In genomic region chr16:31076319-31076718, GRCh38 we compare ENCODE assay signal across 20 cellular contexts. TPM values are rescaled to one million over a fixed set of nuclear protein-coding genes. Genes with fewer than 3 reads are reported as not detected.
DNase-seq lines count a peak whose midpoint lies in the region; ATAC-seq, FAIRE-seq and TF ChIP-seq lines count a peak whose summit lies in the region.
"Had no signal": no experiment of that assay in that cellular context is flagged by ENCODE, and none has a peak within 500 bp of the region (broad histone marks: within the 10 kb centered on the region; RNA-seq: fewer than 3 reads in every experiment).

No MANE protein-coding gene starts in this region.

- H3K27me3 Mint-ChIP-seq in activated CD4-positive, alpha-beta T cell treated with anti-CD3 and anti-CD28 coated beads for 36 hours: no peaks in the 10 kb centered on the region
- H3K27me3 Mint-ChIP-seq in Caco-2 (ENCODE audit: insufficient read depth, unreplicated experiment) (no peaks in the 10 kb centered on the region), neural crest cell (ENCODE audit: low read depth) (no peaks in the 10 kb centered on the region)
- no peaks in the 10 kb centered on the region for H3K27me3 Mint-ChIP-seq in activated naive CD8-positive, alpha-beta T cell treated with anti-CD3 and anti-CD28 coated beads for 36 hours

- no peak overlapping the region for H3K27ac Mint-ChIP-seq in activated CD4-positive, alpha-beta T cell treated with anti-CD3 and anti-CD28 coated beads for 36 hours
- H3K27ac Mint-ChIP-seq in Caco-2 (ENCODE audit: unreplicated experiment) (peak overlapping the region; percentile 35), neural crest cell (ENCODE audit: unreplicated experiment) (no peak overlapping the region)
- H3K27ac Mint-ChIP-seq in activated naive CD8-positive, alpha-beta T cell treated with anti-CD3 and anti-CD28 coated beads for 36 hours: peak overlapping the region; percentile 48

- intact Hi-C loops in activated CD4-positive, alpha-beta T cell treated with anti-CD3 and anti-CD28 coated beads for 36 hours (cut with DNase I, micrococcal nuclease): no loop called here
- intact Hi-C loops in Caco-2 (cut with micrococcal nuclease; ENCODE audit: unreplicated experiment): no loop called here

- no peak for FAIRE-seq in RCC 7860 (lab: Jason Lieb, UNC)
- FAIRE-seq: GM18507, islet of Langerhans had no signal

- H3K36me3 Mint-ChIP-seq in activated CD4-positive, alpha-beta T cell treated with anti-CD3 and anti-CD28 coated beads for 36 hours (ENCODE audit: low read depth): peaks cover 44% of the 10 kb centered on the region
- H3K36me3 Mint-ChIP-seq in Caco-2 (ENCODE audit: insufficient read depth, unreplicated experiment) (peaks cover 7% of the 10 kb centered on the region), neural crest cell (ENCODE audit: low read depth) (peaks cover 11% of the 10 kb centered on the region)
- H3K36me3 Mint-ChIP-seq in activated naive CD8-positive, alpha-beta T cell treated with anti-CD3 and anti-CD28 coated beads for 36 hours: peaks cover 25% of the 10 kb centered on the region

- peaks cover 9% of the 10 kb centered on the region; the same call in 1 of the 2 replicates for H3K4me1 ChIP-seq in Caco-2

- no peaks in the 10 kb centered on the region for H3K9me3 Mint-ChIP-seq in activated CD4-positive, alpha-beta T cell treated with anti-CD3 and anti-CD28 coated beads for 36 hours (ENCODE audit: low read depth)
- H3K9me3 Mint-ChIP-seq in Caco-2 (ENCODE audit: unreplicated experiment): no peaks in the 10 kb centered on the region
- no peaks in the 10 kb centered on the region for H3K9me3 Mint-ChIP-seq in activated naive CD8-positive, alpha-beta T cell treated with anti-CD3 and anti-CD28 coated beads for 36 hours
- no peaks in the 10 kb centered on the region for H3K9me3 Mint-ChIP-seq in neural crest cell

- peaks cover 3% of the 10 kb centered on the region for H3K36me3 ChIP-seq in Caco-2 (ENCODE audit: control insufficient read depth, insufficient read depth, low read length)

- no peaks in the 10 kb centered on the region for H3K27me3 ChIP-seq in Caco-2 (replicated peaks; ENCODE audit: control insufficient read depth, insufficient read depth, low read length)

- no TSS peak for BruUV-seq in Caco-2 (replicated peaks; lab: Mats Ljungman, UMichigan)

- H3K4me1 Mint-ChIP-seq in activated CD4-positive, alpha-beta T cell treated with anti-CD3 and anti-CD28 coated beads for 36 hours: peaks cover 32% of the 10 kb centered on the region
- peaks cover 7% of the 10 kb centered on the region for H3K4me1 Mint-ChIP-seq in Caco-2 (ENCODE audit: low read depth, unreplicated experiment)
- peaks cover 34% of the 10 kb centered on the region for H3K4me1 Mint-ChIP-seq in activated naive CD8-positive, alpha-beta T cell treated with anti-CD3 and anti-CD28 coated beads for 36 hours
- H3K4me1 Mint-ChIP-seq in neural crest cell: peaks cover 23% of the 10 kb centered on the region

- no peak overlapping the region for H3K4me3 ChIP-seq in Caco-2 (ENCODE audit: low read depth, low read length)
- H3K4me3 ChIP-seq: lower lobe of right lung, smooth muscle cell had no signal

- CTCF ChIA-PET in activated CD4-positive, alpha-beta T cell treated with anti-CD3 and anti-CD28 coated beads for 36 hours (lab: Charles Lee): interaction anchor here (0.7 kb wide), 1 partner anchor 41 kb away, joined by 5 read pairs; the partner anchor contains the start of gene KAT8
- CTCF ChIA-PET in Caco-2 (lab: Charles Lee): no interaction called here

- ATAC-seq in activated CD4-positive, alpha-beta T cell treated with anti-CD3 and anti-CD28 coated beads for 36 hours: no peak
- ATAC-seq: lower lobe of right lung, PC-3, psoas muscle had no signal

- POLR2A ChIA-PET in activated CD4-positive, alpha-beta T cell treated with anti-CD3 and anti-CD28 coated beads for 36 hours (lab: Charles Lee): no interaction called here
- POLR2A ChIA-PET in Caco-2 (lab: Charles Lee): no interaction called here

- no peak for DNase-seq in activated CD4-positive, alpha-beta T cell treated with anti-CD3 and anti-CD28 coated beads for 36 hours
- DNase-seq in activated CD4-positive, alpha-beta T cell treated with anti-CD3 and anti-CD28 coated beads for 1 hour: no peak
- DNase-seq in Caco-2 (no peak), neural crest cell (ENCODE audit: low read depth, low spot score) (no peak), RCC 7860 (ENCODE audit: low spot score) (no peak), NCI-H2171 treated with DMSO at 0.1 percent for 48 hours (lab: John Stamatoyannopoulos, UW) (no peak), NCI-H2107 (lab: John Stamatoyannopoulos, UW) (no peak)
- no peak for DNase-seq in activated naive CD8-positive, alpha-beta T cell treated with anti-CD3 and anti-CD28 coated beads for 36 hours
- DNase-seq: activated CD4-positive, alpha-beta T cell treated with anti-CD3 and anti-CD28 coated beads for 48 hours; aorta; DMS79 treated with DMSO at 0.1 percent for 48 hours; lower lobe of right lung; NCI-H1436; NCI-H748 treated with DMSO at 0.1 percent for 48 hours; PC-3; stimulated activated CD4-positive, alpha-beta T cell treated with anti-CD3 and anti-CD28 coated beads, Interleukin-4, amount 100 ng/mL, for 24 hours had no signal

- H3K9me3 ChIP-seq in Caco-2: no peaks in the 10 kb centered on the region
- H3K9me3 ChIP-seq: lower lobe of right lung, psoas muscle had no signal

- no peak for TF ChIP-seq CTCF in Caco-2 (IDR thresholded peaks at IDR 0.05; ENCODE audit: insufficient read depth in 1 of 2, low read depth in 1 of 2, low read length in 1 of 2, severe bottlenecking in 1 of 2, unreplicated experiment in 1 of 2)
- TF ChIP-seq CTCF in neural crest cell (conservative IDR thresholded peaks at IDR 0.05): no peak

- peak overlapping the region; percentile 97 for H3K4me3 Mint-ChIP-seq in activated CD4-positive, alpha-beta T cell treated with anti-CD3 and anti-CD28 coated beads for 36 hours
- no peak overlapping the region for H3K4me3 Mint-ChIP-seq in Caco-2 (ENCODE audit: unreplicated experiment)
- H3K4me3 Mint-ChIP-seq in activated naive CD8-positive, alpha-beta T cell treated with anti-CD3 and anti-CD28 coated beads for 36 hours: peak overlapping the region; percentile 22
- H3K4me3 Mint-ChIP-seq in neural crest cell: peak overlapping the region; percentile 65

RNA-seq across cellular contexts. Expression of gene ZNF646, which starts 2.1 kb away (rescaled TPM):
- 10 to 100 TPM; 21.3 to 25.8 TPM for total RNA-seq in activated CD4-positive, alpha-beta T cell treated with anti-CD3 and anti-CD28 coated beads for 36 hours
- total RNA-seq in Caco-2 (2022) (17.2 and 18.1 TPM in 2 replicates), neural crest cell (32.3 and 32.4 TPM in 2 replicates)
- total RNA-seq in activated naive CD8-positive, alpha-beta T cell treated with anti-CD3 and anti-CD28 coated beads for 36 hours: 10 to 100 TPM; 20.0 to 21.8 TPM

RNA-seq across cellular contexts. Expression of gene ZNF668, which starts 2.3 kb away (rescaled TPM):
- total RNA-seq in activated CD4-positive, alpha-beta T cell treated with anti-CD3 and anti-CD28 coated beads for 36 hours: 1 to 10 TPM; 9.2 to 9.9 TPM
- total RNA-seq in Caco-2 (2022) (8.7 and 10.8 TPM in 2 replicates), neural crest cell (16.8 and 19.7 TPM in 2 replicates)
- total RNA-seq in activated naive CD8-positive, alpha-beta T cell treated with anti-CD3 and anti-CD28 coated beads for 36 hours: 10 to 100 TPM; 17.3 to 18.5 TPM

RNA-seq across cellular contexts. Expression of gene PRSS53, which starts 12.4 kb away (rescaled TPM):
- total RNA-seq in activated CD4-positive, alpha-beta T cell treated with anti-CD3 and anti-CD28 coated beads for 36 hours: 1 to 10 TPM; 4.0 to 9.2 TPM
- total RNA-seq in Caco-2 (2022) (1.8 and 2.1 TPM in 2 replicates), neural crest cell (3.7 and 4.4 TPM in 2 replicates)
- total RNA-seq in activated naive CD8-positive, alpha-beta T cell treated with anti-CD3 and anti-CD28 coated beads for 36 hours: 1 to 10 TPM; 3.0 to 3.1 TPM

RNA-seq across cellular contexts. Expression of gene VKORC1, which starts 18.3 kb away (rescaled TPM):
- total RNA-seq in activated CD4-positive, alpha-beta T cell treated with anti-CD3 and anti-CD28 coated beads for 36 hours: 10 to 100 TPM; 59.6 to 64.2 TPM
- total RNA-seq in Caco-2 (2022): 61.3 and 61.4 TPM in 2 replicates
- 10 to 100 TPM; 57.9 to 61.3 TPM for total RNA-seq in activated naive CD8-positive, alpha-beta T cell treated with anti-CD3 and anti-CD28 coated beads for 36 hours
- 62.4 and 70.1 TPM in 2 replicates for total RNA-seq in neural crest cell

RNA-seq across cellular contexts. Expression of gene BCKDK, which starts 31.9 kb away (rescaled TPM):
- total RNA-seq in activated CD4-positive, alpha-beta T cell treated with anti-CD3 and anti-CD28 coated beads for 36 hours: 10 to 100 TPM; 50.0 to 53.3 TPM
- total RNA-seq in Caco-2 (2022): 30.5 and 34.1 TPM in 2 replicates
- total RNA-seq in activated naive CD8-positive, alpha-beta T cell treated with anti-CD3 and anti-CD28 coated beads for 36 hours: 10 to 100 TPM; 45.5 to 49.3 TPM
- total RNA-seq in neural crest cell: 42.4 and 43.5 TPM in 2 replicates

Comparison
In these comparisons a context has a peak if more than half of its experiments do, and no peak if none do; other contexts are left out.
1. H3K27ac Mint-ChIP-seq: peak in Caco-2 (single experiment) and activated naive CD8-positive, alpha-beta T cell treated with anti-CD3 and anti-CD28 coated beads for 36 hours (single experiment); none in activated CD4-positive, alpha-beta T cell treated with anti-CD3 and anti-CD28 coated beads for 36 hours (single experiment) and neural crest cell (single experiment).